Comparison of ENCODE assay signal across 8 cellular contexts in genomic region chr10:73591935-73592699, GRCh38. TPM values are rescaled to one million over a fixed set of nuclear protein-coding genes. Genes with fewer than 3 reads are reported as not detected.
A peak's percentile ranks its signal among the peaks of the same experiment; 100 is the strongest.
DNase-seq lines count a peak whose midpoint lies in the region; ATAC-seq and TF ChIP-seq lines count a peak whose summit lies in the region.

No MANE protein-coding gene starts in this region.

- peak overlapping the region in 1 of 2 donors; percentile 3 for H3K4me3 ChIP-seq in ascending aorta

- H3K9me3 ChIP-seq in ascending aorta: no peaks in the 10 kb centered on the region

- no peak for TF ChIP-seq CTCF in ascending aorta (IDR thresholded peaks at IDR 0.05)

- H3K27me3 ChIP-seq in ascending aorta: no peaks in the 10 kb centered on the region

- peak overlapping the region; percentile 21 to 41 for H3K27ac ChIP-seq in ascending aorta

- DNase-seq in Right ventricle myocardium inferior (ENCODE audit: missing footprints) (no peak), cardiac septum (ENCODE audit: low spot score) (no peak), NCI-H2227 (lab: John Stamatoyannopoulos, UW; ENCODE audit: unreplicated experiment) (peak; percentile 16), ascending aorta (ENCODE audit: low spot score in 2 of 2) (peak; percentile 14 to 69), hippocampal formation (lab: John Stamatoyannopoulos, UW) (peak; percentile 62 to 86), renal cortical epithelial cell (ENCODE audit: low read depth) (peak; percentile 88)

- intact Hi-C loops in Right ventricle myocardium inferior (cut with DNase I): no loop called here
- intact Hi-C loops in cardiac septum (cut with DNase I): no loop called here
- intact Hi-C loops in ascending aorta (cut with DNase I): no loop called here

- H3K36me3 ChIP-seq in ascending aorta: no peaks in the 10 kb centered on the region

- ATAC-seq in Right ventricle myocardium inferior (peak; percentile 80), HG03521 (IDR thresholded peaks at IDR 0.05; ENCODE audit: unreplicated experiment) (no peak), GM21717 (IDR thresholded peaks at IDR 0.05; ENCODE audit: unreplicated experiment) (no peak)

- peaks cover 2 to 8% of the 10 kb centered on the region in 2 donors for H3K4me1 ChIP-seq in ascending aorta

RNA-seq across cellular contexts. Expression of gene USP54, which starts 1.0 kb away (rescaled TPM):
- 29.7 TPM for total RNA-seq in Right ventricle myocardium inferior
- total RNA-seq in cardiac septum: 16.3 TPM
- total RNA-seq in ascending aorta: 172 TPM
- 46.7 and 61.1 TPM in 2 replicates for total RNA-seq in renal cortical epithelial cell

RNA-seq across cellular contexts. Expression of gene MYOZ1, which starts 49.2 kb away (rescaled TPM):
- total RNA-seq in Right ventricle myocardium inferior (0.51 TPM), cardiac septum (8.7 TPM), ascending aorta (8.5 TPM), renal cortical epithelial cell (0.87 and 1.0 TPM in 2 replicates)

Comparison
In these comparisons a context has a peak if more than half of its experiments do, and no peak if none do; other contexts are left out.
1. DNase-seq: peak in NCI-H2227 (single experiment), ascending aorta (2 of 2), hippocampal formation (2 of 2) and renal cortical epithelial cell (single experiment); none in Right ventricle myocardium inferior (single experiment) and cardiac septum (single experiment).